In genomic region chr17:50866950-50867855, GRCh38 we compare ENCODE assay signal across 8 cellular contexts. TPM values are rescaled to one million over a fixed set of nuclear protein-coding genes. Genes with fewer than 3 reads are reported as not detected.
DNase-seq lines count a peak whose midpoint lies in the region; ATAC-seq and TF ChIP-seq lines count a peak whose summit lies in the region.

No MANE protein-coding gene starts in this region.

- H3K36me3 ChIP-seq in H7 (replicated peaks; ENCODE audit: control insufficient read depth, insufficient read depth, low read length) (peaks cover 9% of the 10 kb centered on the region), RWPE2 (ENCODE audit: low read depth) (peaks cover 30% of the 10 kb centered on the region)

- H3K27ac ChIP-seq in RWPE2 (ENCODE audit: poor library complexity, severe bottlenecking): peak overlapping the region; percentile 98

- intact Hi-C loops in natural killer cell (cut with micrococcal nuclease): loop anchor here (1.0 to 5.0 kb wide), 5 partner anchors 15 to 300 kb away; partner anchors contain the start of genes NME1 and NME2

- H3K4me3 ChIP-seq in H7 (ENCODE audit: insufficient read depth, low read depth, low read length) (peak overlapping the region; percentile 89), RWPE2 (ENCODE audit: severe bottlenecking) (peak overlapping the region; percentile 95), fibroblast of pulmonary artery (replicated peaks; ENCODE audit: low read depth, low read length) (peak overlapping the region; percentile 75)

- H3K27me3 ChIP-seq in H7 (ENCODE audit: control insufficient read depth, insufficient read depth, low read length) (no peaks in the 10 kb centered on the region), RWPE2 (ENCODE audit: insufficient read depth, poor library complexity, severe bottlenecking) (no peaks in the 10 kb centered on the region)

- ATAC-seq in RWPE2 (ENCODE audit: low read depth) (peak; percentile 61), natural killer cell (peak; percentile 32 to 53 (median 36))

- DNase-seq in Daoy (ENCODE audit: low read depth) (peak; percentile 94), H7 (peak; percentile 85), M059J (ENCODE audit: low read depth) (peak; percentile 97), RWPE2 (ENCODE audit: low spot score) (peak; percentile 96), fibroblast of pulmonary artery (ENCODE audit: low read depth) (peak; percentile 94), natural killer cell (peak; percentile 65)
- peak; percentile 76 for DNase-seq in activated effector memory CD4-positive, alpha-beta T cell treated with Interleukin-2 at 50 U/mL for 16 hours
- peak; percentile 77 to 94 (median 88) for DNase-seq in stimulated activated naive CD4-positive, alpha-beta T cell (lab: John Stamatoyannopoulos, UW)

- H3K27ac Mint-ChIP-seq in natural killer cell: peak overlapping the region; percentile 89 to 95

- no peaks in the 10 kb centered on the region for H3K9me3 ChIP-seq in RWPE2 (ENCODE audit: severe bottlenecking)

- peak overlapping the region; percentile 94 for H3K4me3 Mint-ChIP-seq in natural killer cell

- peaks cover 54 to 58% of the 10 kb centered on the region in 2 donors for H3K4me1 Mint-ChIP-seq in natural killer cell

- no peaks in the 10 kb centered on the region for H3K36me3 Mint-ChIP-seq in natural killer cell

- TF ChIP-seq CTCF in RWPE2 (IDR thresholded peaks at IDR 0.05; ENCODE audit: poor library complexity, severe bottlenecking): no peak
- TF ChIP-seq CTCF in fibroblast of pulmonary artery (IDR thresholded peaks at IDR 0.05; ENCODE audit: low read length, missing control alignments): no peak
- no peak for TF ChIP-seq CTCF in natural killer cell (IDR thresholded peaks at IDR 0.05)

- H3K9me3 Mint-ChIP-seq in natural killer cell: no peaks in the 10 kb centered on the region

- peaks cover 0 to 10% of the 10 kb centered on the region in 2 donors for H3K27me3 Mint-ChIP-seq in natural killer cell (ENCODE audit: low read depth in 2 of 2)

- H3K4me1 ChIP-seq in RWPE2 (ENCODE audit: insufficient read depth, poor library complexity, severe bottlenecking): peaks cover 23% of the 10 kb centered on the region

RNA-seq across cellular contexts. Expression of gene TOB1, which starts 1.0 kb away (rescaled TPM):
- total RNA-seq in Daoy (2014; rRNA removed; shearing (Covaris generic)): 1.3 and 3.3 TPM in 2 replicates
- 5.2 and 8.6 TPM in 2 replicates for total RNA-seq in H7 (2014; rRNA removed; shearing (Covaris generic))
- 9.9 and 19.9 TPM in 2 replicates for total RNA-seq in M059J (2014; rRNA removed; shearing (Covaris generic))
- 100 to 1,000 TPM in 2 of 3 donors, 10 to 100 TPM in 1; 51.1 to 123 (median 110) TPM for total RNA-seq in natural killer cell

RNA-seq across cellular contexts. Expression of gene WFIKKN2, which starts 31.8 kb away (rescaled TPM):
- total RNA-seq in Daoy (2014; rRNA removed; shearing (Covaris generic)): not detected in 2 replicates
- not detected in 2 replicates for total RNA-seq in H7 (2014; rRNA removed; shearing (Covaris generic))
- not detected in 2 replicates for total RNA-seq in M059J (2014; rRNA removed; shearing (Covaris generic))
- total RNA-seq in natural killer cell: not detected

Comparison
In these comparisons a context has a peak if more than half of its experiments do, and no peak if none do; other contexts are left out.
1. Peak in every context shown above with its lines: DNase-seq, ATAC-seq, H3K4me3 ChIP-seq and H3K27ac ChIP-seq.